ENCODE assay signal across 2 cellular contexts in the genomic region with DNA sequence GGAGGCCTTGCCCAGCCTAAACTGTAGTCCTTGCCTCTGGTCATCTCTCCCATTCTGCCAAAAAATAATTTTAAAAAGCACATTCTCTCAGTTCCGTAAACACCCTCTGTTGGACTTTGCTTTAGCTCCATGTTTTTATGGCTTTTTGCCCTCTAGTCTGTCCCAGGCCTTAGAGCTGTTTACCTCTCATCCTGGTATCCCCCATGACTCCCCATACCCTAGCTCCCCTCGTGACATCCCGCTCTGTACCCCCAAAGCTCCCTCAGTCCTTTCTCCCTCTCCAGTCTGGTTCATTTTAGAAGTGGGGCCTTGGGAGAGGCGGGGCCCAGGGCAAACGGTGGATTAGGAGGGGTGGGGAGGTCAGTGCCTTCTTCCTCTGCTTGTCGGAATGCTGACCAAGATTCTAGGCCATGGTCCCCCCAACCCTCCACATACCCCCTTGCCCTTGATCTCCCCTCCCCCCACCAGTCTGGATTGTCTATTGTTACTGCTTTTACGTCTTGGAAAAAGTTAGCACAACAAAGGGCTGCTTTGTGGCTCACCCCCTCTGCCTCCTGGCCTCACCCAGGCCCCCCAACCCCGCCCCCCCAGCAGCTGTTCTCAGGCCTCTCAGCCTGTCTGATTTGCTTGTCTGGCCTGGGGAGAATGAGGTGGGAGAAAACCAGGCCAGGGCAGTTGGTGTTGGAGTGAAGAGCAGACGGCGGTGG.
TF ChIP-seq lines count a peak whose summit lies in the region.

No MANE protein-coding gene starts in this region.

TF ChIP-seq in SK-N-SH, 30 proteins besides CTCF, POLR2A, EP300 and RAD21 (continued from another document):
- no peak for TF ChIP-seq YY1 (IDR thresholded peaks at IDR 0.05; ENCODE audit: low read depth)
- no peak for TF ChIP-seq SIN3A (IDR thresholded peaks at IDR 0.05; ENCODE audit: borderline replicate concordance, low read depth, low read length)
- TF ChIP-seq FOXJ3 (CRISPR knock-in tag; IDR thresholded peaks at IDR 0.05) = no peak
- TF ChIP-seq ELF1 (IDR thresholded peaks at IDR 0.05) = no peak
- no peak for TF ChIP-seq TAF1 (IDR thresholded peaks at IDR 0.05; ENCODE audit: borderline replicate concordance, low read depth, low read length)
- TF ChIP-seq RXRA (IDR thresholded peaks at IDR 0.05; ENCODE audit: borderline replicate concordance, low read depth) = no peak
- no peak for TF ChIP-seq POLR2AphosphoS5 (IDR thresholded peaks at IDR 0.05; ENCODE audit: low read depth, low read length)
- no peak for TF ChIP-seq FOXM1 (IDR thresholded peaks at IDR 0.05; ENCODE audit: low read depth)
- TF ChIP-seq SMC3 (IDR thresholded peaks at IDR 0.05; ENCODE audit: low read depth, low read length) = no peak
- TF ChIP-seq, protein P1, sequence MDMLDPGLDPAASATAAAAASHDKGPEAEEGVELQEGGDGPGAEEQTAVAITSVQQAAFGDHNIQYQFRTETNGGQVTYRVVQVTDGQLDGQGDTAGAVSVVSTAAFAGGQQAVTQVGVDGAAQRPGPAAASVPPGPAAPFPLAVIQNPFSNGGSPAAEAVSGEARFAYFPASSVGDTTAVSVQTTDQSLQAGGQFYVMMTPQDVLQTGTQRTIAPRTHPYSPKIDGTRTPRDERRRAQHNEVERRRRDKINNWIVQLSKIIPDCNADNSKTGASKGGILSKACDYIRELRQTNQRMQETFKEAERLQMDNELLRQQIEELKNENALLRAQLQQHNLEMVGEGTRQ (IDR thresholded peaks at IDR 0.05; ENCODE audit: borderline replicate concordance, low read depth, low read length) = no peak
- TF ChIP-seq JUND (IDR thresholded peaks at IDR 0.05) = no peak
- TF ChIP-seq RFX5 (IDR thresholded peaks at IDR 0.05; ENCODE audit: low read length) = no peak
- TF ChIP-seq, protein P2, sequence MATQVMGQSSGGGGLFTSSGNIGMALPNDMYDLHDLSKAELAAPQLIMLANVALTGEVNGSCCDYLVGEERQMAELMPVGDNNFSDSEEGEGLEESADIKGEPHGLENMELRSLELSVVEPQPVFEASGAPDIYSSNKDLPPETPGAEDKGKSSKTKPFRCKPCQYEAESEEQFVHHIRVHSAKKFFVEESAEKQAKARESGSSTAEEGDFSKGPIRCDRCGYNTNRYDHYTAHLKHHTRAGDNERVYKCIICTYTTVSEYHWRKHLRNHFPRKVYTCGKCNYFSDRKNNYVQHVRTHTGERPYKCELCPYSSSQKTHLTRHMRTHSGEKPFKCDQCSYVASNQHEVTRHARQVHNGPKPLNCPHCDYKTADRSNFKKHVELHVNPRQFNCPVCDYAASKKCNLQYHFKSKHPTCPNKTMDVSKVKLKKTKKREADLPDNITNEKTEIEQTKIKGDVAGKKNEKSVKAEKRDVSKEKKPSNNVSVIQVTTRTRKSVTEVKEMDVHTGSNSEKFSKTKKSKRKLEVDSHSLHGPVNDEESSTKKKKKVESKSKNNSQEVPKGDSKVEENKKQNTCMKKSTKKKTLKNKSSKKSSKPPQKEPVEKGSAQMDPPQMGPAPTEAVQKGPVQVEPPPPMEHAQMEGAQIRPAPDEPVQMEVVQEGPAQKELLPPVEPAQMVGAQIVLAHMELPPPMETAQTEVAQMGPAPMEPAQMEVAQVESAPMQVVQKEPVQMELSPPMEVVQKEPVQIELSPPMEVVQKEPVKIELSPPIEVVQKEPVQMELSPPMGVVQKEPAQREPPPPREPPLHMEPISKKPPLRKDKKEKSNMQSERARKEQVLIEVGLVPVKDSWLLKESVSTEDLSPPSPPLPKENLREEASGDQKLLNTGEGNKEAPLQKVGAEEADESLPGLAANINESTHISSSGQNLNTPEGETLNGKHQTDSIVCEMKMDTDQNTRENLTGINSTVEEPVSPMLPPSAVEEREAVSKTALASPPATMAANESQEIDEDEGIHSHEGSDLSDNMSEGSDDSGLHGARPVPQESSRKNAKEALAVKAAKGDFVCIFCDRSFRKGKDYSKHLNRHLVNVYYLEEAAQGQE (IDR thresholded peaks at IDR 0.05; ENCODE audit: low read depth, low read length) = no peak
- TF ChIP-seq, protein P3, sequence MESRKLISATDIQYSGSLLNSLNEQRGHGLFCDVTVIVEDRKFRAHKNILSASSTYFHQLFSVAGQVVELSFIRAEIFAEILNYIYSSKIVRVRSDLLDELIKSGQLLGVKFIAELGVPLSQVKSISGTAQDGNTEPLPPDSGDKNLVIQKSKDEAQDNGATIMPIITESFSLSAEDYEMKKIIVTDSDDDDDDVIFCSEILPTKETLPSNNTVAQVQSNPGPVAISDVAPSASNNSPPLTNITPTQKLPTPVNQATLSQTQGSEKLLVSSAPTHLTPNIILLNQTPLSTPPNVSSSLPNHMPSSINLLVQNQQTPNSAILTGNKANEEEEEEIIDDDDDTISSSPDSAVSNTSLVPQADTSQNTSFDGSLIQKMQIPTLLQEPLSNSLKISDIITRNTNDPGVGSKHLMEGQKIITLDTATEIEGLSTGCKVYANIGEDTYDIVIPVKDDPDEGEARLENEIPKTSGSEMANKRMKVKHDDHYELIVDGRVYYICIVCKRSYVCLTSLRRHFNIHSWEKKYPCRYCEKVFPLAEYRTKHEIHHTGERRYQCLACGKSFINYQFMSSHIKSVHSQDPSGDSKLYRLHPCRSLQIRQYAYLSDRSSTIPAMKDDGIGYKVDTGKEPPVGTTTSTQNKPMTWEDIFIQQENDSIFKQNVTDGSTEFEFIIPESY (IDR thresholded peaks at IDR 0.05; ENCODE audit: borderline replicate concordance, low read depth) = no peak
- no peak for TF ChIP-seq MXI1 (IDR thresholded peaks at IDR 0.05; ENCODE audit: low read depth, low read length)

TF ChIP-seq in SK-N-SH treated with all-trans-retinoic acid at 6 μM for 48 hours, 23 proteins besides CTCF, POLR2A, EP300 and RAD21 (continued from another document):
- TF ChIP-seq ZNF8 (CRISPR knock-in tag; IDR thresholded peaks at IDR 0.05) = no peak
- TF ChIP-seq, protein P4, sequence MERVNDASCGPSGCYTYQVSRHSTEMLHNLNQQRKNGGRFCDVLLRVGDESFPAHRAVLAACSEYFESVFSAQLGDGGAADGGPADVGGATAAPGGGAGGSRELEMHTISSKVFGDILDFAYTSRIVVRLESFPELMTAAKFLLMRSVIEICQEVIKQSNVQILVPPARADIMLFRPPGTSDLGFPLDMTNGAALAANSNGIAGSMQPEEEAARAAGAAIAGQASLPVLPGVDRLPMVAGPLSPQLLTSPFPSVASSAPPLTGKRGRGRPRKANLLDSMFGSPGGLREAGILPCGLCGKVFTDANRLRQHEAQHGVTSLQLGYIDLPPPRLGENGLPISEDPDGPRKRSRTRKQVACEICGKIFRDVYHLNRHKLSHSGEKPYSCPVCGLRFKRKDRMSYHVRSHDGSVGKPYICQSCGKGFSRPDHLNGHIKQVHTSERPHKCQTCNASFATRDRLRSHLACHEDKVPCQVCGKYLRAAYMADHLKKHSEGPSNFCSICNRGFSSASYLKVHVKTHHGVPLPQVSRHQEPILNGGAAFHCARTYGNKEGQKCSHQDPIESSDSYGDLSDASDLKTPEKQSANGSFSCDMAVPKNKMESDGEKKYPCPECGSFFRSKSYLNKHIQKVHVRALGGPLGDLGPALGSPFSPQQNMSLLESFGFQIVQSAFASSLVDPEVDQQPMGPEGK (CRISPR knock-in tag; IDR thresholded peaks at IDR 0.05; ENCODE audit: borderline replicate concordance) = no peak
- no peak for TF ChIP-seq PPARA (CRISPR knock-in tag; IDR thresholded peaks at IDR 0.05; ENCODE audit: borderline replicate concordance)
- no peak for TF ChIP-seq BACH2 (CRISPR knock-in tag; IDR thresholded peaks at IDR 0.05; ENCODE audit: borderline replicate concordance)
- TF ChIP-seq ESRRG (CRISPR knock-in tag; IDR thresholded peaks at IDR 0.05) = no peak
- TF ChIP-seq CSDC2 (CRISPR knock-in tag; IDR thresholded peaks at IDR 0.05) = no peak
- TF ChIP-seq, protein P5, sequence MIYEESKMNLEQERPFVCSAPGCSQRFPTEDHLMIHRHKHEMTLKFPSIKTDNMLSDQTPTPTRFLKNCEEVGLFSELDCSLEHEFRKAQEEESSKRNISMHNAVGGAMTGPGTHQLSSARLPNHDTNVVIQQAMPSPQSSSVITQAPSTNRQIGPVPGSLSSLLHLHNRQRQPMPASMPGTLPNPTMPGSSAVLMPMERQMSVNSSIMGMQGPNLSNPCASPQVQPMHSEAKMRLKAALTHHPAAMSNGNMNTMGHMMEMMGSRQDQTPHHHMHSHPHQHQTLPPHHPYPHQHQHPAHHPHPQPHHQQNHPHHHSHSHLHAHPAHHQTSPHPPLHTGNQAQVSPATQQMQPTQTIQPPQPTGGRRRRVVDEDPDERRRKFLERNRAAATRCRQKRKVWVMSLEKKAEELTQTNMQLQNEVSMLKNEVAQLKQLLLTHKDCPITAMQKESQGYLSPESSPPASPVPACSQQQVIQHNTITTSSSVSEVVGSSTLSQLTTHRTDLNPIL (CRISPR knock-in tag; IDR thresholded peaks at IDR 0.05; ENCODE audit: low read depth) = no peak
- no peak for TF ChIP-seq SNAI2 (CRISPR knock-in tag; IDR thresholded peaks at IDR 0.05)
- TF ChIP-seq TCF4 (CRISPR knock-in tag; IDR thresholded peaks at IDR 0.05; ENCODE audit: borderline replicate concordance) = no peak
- TF ChIP-seq, protein P6, sequence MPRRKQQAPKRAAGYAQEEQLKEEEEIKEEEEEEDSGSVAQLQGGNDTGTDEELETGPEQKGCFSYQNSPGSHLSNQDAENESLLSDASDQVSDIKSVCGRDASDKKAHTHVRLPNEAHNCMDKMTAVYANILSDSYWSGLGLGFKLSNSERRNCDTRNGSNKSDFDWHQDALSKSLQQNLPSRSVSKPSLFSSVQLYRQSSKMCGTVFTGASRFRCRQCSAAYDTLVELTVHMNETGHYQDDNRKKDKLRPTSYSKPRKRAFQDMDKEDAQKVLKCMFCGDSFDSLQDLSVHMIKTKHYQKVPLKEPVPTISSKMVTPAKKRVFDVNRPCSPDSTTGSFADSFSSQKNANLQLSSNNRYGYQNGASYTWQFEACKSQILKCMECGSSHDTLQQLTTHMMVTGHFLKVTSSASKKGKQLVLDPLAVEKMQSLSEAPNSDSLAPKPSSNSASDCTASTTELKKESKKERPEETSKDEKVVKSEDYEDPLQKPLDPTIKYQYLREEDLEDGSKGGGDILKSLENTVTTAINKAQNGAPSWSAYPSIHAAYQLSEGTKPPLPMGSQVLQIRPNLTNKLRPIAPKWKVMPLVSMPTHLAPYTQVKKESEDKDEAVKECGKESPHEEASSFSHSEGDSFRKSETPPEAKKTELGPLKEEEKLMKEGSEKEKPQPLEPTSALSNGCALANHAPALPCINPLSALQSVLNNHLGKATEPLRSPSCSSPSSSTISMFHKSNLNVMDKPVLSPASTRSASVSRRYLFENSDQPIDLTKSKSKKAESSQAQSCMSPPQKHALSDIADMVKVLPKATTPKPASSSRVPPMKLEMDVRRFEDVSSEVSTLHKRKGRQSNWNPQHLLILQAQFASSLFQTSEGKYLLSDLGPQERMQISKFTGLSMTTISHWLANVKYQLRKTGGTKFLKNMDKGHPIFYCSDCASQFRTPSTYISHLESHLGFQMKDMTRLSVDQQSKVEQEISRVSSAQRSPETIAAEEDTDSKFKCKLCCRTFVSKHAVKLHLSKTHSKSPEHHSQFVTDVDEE (CRISPR knock-in tag; IDR thresholded peaks at IDR 0.05) = no peak
- no peak for TF ChIP-seq ZC3H10 (CRISPR knock-in tag; IDR thresholded peaks at IDR 0.05)
- TF ChIP-seq, protein P7, sequence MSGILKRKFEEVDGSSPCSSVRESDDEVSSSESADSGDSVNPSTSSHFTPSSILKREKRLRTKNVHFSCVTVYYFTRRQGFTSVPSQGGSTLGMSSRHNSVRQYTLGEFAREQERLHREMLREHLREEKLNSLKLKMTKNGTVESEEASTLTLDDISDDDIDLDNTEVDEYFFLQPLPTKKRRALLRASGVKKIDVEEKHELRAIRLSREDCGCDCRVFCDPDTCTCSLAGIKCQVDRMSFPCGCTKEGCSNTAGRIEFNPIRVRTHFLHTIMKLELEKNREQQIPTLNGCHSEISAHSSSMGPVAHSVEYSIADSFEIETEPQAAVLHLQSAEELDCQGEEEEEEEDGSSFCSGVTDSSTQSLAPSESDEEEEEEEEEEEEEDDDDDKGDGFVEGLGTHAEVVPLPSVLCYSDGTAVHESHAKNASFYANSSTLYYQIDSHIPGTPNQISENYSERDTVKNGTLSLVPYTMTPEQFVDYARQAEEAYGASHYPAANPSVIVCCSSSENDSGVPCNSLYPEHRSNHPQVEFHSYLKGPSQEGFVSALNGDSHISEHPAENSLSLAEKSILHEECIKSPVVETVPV (CRISPR knock-in tag; IDR thresholded peaks at IDR 0.05) = no peak
- TF ChIP-seq, protein P8, sequence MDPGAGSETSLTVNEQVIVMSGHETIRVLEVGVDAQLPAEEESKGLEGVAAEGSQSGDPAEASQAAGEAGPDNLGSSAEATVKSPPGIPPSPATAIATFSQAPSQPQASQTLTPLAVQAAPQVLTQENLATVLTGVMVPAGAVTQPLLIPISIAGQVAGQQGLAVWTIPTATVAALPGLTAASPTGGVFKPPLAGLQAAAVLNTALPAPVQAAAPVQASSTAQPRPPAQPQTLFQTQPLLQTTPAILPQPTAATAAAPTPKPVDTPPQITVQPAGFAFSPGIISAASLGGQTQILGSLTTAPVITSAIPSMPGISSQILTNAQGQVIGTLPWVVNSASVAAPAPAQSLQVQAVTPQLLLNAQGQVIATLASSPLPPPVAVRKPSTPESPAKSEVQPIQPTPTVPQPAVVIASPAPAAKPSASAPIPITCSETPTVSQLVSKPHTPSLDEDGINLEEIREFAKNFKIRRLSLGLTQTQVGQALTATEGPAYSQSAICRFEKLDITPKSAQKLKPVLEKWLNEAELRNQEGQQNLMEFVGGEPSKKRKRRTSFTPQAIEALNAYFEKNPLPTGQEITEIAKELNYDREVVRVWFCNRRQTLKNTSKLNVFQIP (CRISPR knock-in tag; IDR thresholded peaks at IDR 0.05; ENCODE audit: borderline replicate concordance, low read depth) = no peak
